In the genomic region with DNA sequence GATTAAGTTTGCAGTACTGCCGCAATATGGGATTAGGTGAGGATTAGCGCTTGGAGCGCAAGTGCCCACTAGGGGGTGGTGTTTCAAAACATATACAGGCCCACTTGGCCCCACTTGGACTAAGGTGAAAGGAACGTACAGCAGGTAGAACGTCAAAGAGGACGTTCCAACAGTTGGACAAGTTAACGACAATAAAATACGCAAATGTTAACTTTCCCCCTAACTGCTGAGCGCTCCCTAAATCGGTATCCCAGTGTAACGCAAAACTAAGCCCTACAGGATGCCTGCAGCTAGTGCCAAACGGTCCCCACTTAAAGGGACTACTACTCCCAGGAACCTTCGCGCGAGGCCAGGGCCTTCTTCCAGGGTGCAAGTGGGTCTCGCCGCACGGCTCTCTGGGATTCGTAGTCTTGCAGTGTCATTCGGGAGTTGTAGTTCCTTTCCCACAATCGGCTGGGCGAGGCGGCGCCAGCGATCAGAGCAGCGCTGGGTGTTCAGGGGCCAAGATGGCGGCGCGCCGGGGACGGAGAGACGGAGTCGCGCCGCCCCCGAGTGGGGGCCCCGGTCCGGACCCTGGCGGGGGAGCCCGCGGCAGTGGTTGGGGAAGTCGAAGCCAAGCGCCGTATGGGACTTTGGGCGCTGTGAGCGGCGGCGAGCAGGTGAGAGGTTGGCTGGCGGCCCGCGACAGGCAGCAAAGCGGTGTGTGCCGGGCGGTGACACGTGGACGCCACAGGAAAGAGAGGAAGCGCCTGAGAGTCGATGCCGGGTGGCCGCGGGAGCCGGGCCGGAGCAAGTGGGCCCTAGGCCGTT, we compare ENCODE assay signal across 1 cellular context.
TF ChIP-seq lines count a peak whose summit lies in the region.

A gene with protein sequence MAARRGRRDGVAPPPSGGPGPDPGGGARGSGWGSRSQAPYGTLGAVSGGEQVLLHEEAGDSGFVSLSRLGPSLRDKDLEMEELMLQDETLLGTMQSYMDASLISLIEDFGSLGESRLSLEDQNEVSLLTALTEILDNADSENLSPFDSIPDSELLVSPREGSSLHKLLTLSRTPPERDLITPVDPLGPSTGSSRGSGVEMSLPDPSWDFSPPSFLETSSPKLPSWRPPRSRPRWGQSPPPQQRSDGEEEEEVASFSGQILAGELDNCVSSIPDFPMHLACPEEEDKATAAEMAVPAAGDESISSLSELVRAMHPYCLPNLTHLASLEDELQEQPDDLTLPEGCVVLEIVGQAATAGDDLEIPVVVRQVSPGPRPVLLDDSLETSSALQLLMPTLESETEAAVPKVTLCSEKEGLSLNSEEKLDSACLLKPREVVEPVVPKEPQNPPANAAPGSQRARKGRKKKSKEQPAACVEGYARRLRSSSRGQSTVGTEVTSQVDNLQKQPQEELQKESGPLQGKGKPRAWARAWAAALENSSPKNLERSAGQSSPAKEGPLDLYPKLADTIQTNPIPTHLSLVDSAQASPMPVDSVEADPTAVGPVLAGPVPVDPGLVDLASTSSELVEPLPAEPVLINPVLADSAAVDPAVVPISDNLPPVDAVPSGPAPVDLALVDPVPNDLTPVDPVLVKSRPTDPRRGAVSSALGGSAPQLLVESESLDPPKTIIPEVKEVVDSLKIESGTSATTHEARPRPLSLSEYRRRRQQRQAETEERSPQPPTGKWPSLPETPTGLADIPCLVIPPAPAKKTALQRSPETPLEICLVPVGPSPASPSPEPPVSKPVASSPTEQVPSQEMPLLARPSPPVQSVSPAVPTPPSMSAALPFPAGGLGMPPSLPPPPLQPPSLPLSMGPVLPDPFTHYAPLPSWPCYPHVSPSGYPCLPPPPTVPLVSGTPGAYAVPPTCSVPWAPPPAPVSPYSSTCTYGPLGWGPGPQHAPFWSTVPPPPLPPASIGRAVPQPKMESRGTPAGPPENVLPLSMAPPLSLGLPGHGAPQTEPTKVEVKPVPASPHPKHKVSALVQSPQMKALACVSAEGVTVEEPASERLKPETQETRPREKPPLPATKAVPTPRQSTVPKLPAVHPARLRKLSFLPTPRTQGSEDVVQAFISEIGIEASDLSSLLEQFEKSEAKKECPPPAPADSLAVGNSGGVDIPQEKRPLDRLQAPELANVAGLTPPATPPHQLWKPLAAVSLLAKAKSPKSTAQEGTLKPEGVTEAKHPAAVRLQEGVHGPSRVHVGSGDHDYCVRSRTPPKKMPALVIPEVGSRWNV (N-terminal part only) (plus strand): TSS at position 478 of the 810 bp plus-strand sequence. CDS start 29 bp downstream, at position 507.

TF ChIP-seq in HepG2, 621 proteins besides CTCF, POLR2A, EP300 and RAD21 (continued from another document and continues in another):
- peak; percentile 92 for TF ChIP-seq GMEB1 (CRISPR knock-in tag; IDR thresholded peaks at IDR 0.05; ENCODE audit: borderline replicate concordance)
- TF ChIP-seq ARID3A (IDR thresholded peaks at IDR 0.05; ENCODE audit: low read depth, low read length) = peak; percentile 71
- TF ChIP-seq, protein P1, sequence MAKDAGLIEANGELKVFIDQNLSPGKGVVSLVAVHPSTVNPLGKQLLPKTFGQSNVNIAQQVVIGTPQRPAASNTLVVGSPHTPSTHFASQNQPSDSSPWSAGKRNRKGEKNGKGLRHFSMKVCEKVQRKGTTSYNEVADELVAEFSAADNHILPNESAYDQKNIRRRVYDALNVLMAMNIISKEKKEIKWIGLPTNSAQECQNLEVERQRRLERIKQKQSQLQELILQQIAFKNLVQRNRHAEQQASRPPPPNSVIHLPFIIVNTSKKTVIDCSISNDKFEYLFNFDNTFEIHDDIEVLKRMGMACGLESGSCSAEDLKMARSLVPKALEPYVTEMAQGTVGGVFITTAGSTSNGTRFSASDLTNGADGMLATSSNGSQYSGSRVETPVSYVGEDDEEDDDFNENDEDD (CRISPR knock-in tag; IDR thresholded peaks at IDR 0.05; ENCODE audit: borderline replicate concordance) = peak; percentile 64; the same call in 1 of the 2 replicates
- TF ChIP-seq ZNF704 (CRISPR knock-in tag; IDR thresholded peaks at IDR 0.05; ENCODE audit: borderline replicate concordance) = no peak; the same call in 1 of the 2 replicates
- peak; percentile 84; the same call in 1 of the 2 replicates for TF ChIP-seq ZNF564 (CRISPR knock-in tag; IDR thresholded peaks at IDR 0.05)
- peak; percentile 99 for TF ChIP-seq IRF2 (CRISPR knock-in tag; IDR thresholded peaks at IDR 0.05)
- peak; percentile 98 for TF ChIP-seq YY1 (IDR thresholded peaks at IDR 0.05; ENCODE audit: insufficient read depth, insufficient replicate concordance, low read depth, low read length)
- TF ChIP-seq ZFP82 (CRISPR knock-in tag; IDR thresholded peaks at IDR 0.05; ENCODE audit: borderline replicate concordance) = peak; percentile 87; the same call in 1 of the 2 replicates
- 0 out of 2 replicates have a peak, but pooled peaks have one; percentile 7 for TF ChIP-seq SRY (CRISPR knock-in tag; IDR thresholded peaks at IDR 0.05)
- TF ChIP-seq CHD4 (IDR thresholded peaks at IDR 0.05; ENCODE audit: borderline replicate concordance, low read length) = peak; percentile 30; the same call in 1 of the 2 replicates
- 0 out of 2 replicates have a peak, but pooled peaks have one; percentile 63 for TF ChIP-seq HBP1 (CRISPR knock-in tag; IDR thresholded peaks at IDR 0.05; ENCODE audit: low read depth)
- TF ChIP-seq, protein P2, sequence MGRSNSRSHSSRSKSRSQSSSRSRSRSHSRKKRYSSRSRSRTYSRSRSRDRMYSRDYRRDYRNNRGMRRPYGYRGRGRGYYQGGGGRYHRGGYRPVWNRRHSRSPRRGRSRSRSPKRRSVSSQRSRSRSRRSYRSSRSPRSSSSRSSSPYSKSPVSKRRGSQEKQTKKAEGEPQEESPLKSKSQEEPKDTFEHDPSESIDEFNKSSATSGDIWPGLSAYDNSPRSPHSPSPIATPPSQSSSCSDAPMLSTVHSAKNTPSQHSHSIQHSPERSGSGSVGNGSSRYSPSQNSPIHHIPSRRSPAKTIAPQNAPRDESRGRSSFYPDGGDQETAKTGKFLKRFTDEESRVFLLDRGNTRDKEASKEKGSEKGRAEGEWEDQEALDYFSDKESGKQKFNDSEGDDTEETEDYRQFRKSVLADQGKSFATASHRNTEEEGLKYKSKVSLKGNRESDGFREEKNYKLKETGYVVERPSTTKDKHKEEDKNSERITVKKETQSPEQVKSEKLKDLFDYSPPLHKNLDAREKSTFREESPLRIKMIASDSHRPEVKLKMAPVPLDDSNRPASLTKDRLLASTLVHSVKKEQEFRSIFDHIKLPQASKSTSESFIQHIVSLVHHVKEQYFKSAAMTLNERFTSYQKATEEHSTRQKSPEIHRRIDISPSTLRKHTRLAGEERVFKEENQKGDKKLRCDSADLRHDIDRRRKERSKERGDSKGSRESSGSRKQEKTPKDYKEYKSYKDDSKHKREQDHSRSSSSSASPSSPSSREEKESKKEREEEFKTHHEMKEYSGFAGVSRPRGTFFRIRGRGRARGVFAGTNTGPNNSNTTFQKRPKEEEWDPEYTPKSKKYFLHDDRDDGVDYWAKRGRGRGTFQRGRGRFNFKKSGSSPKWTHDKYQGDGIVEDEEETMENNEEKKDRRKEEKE (IDR thresholded peaks at IDR 0.05) = no peak
- peak in 1 of 2 experiments; percentile 55; a peak in 1 of 4 replicates for TF ChIP-seq REST (IDR thresholded peaks at IDR 0.05; ENCODE audit: borderline replicate concordance in 1 of 2, low read depth in 1 of 2, low read length in 2 of 2)
- TF ChIP-seq HNF4G (IDR thresholded peaks at IDR 0.05; ENCODE audit: borderline replicate concordance, low read depth, low read length) = no peak
- no peak; the same call in 1 of the 2 replicates for TF ChIP-seq HNF4G (CRISPR knock-in tag; IDR thresholded peaks at IDR 0.05; ENCODE audit: borderline replicate concordance, low read depth)
- 0 out of 2 replicates have a peak, but pooled peaks have one; percentile 72 for TF ChIP-seq KLF13 (CRISPR knock-in tag; IDR thresholded peaks at IDR 0.05)
- TF ChIP-seq IRF9 (CRISPR knock-in tag; IDR thresholded peaks at IDR 0.05; ENCODE audit: borderline replicate concordance) = peak; percentile 28; the same call in 1 of the 2 replicates
- TF ChIP-seq POLR2AphosphoS5 (IDR thresholded peaks at IDR 0.05; ENCODE audit: low read depth, low read length) = peak; percentile 85
- peak; percentile 90 for TF ChIP-seq YEATS2 (CRISPR knock-in tag; IDR thresholded peaks at IDR 0.05; ENCODE audit: borderline replicate concordance)
- peak; percentile 52; the same call in 1 of the 2 replicates for TF ChIP-seq SIN3A (IDR thresholded peaks at IDR 0.05; ENCODE audit: borderline replicate concordance, low read depth, low read length)
- TF ChIP-seq HNF4A (CRISPR knock-in tag; IDR thresholded peaks at IDR 0.05) = peak; percentile 0; the same call in 1 of the 2 replicates
- no peak for TF ChIP-seq RELA (CRISPR knock-in tag; IDR thresholded peaks at IDR 0.05)
